ENCODE assay signal across 8 cellular contexts in the genomic region with DNA sequence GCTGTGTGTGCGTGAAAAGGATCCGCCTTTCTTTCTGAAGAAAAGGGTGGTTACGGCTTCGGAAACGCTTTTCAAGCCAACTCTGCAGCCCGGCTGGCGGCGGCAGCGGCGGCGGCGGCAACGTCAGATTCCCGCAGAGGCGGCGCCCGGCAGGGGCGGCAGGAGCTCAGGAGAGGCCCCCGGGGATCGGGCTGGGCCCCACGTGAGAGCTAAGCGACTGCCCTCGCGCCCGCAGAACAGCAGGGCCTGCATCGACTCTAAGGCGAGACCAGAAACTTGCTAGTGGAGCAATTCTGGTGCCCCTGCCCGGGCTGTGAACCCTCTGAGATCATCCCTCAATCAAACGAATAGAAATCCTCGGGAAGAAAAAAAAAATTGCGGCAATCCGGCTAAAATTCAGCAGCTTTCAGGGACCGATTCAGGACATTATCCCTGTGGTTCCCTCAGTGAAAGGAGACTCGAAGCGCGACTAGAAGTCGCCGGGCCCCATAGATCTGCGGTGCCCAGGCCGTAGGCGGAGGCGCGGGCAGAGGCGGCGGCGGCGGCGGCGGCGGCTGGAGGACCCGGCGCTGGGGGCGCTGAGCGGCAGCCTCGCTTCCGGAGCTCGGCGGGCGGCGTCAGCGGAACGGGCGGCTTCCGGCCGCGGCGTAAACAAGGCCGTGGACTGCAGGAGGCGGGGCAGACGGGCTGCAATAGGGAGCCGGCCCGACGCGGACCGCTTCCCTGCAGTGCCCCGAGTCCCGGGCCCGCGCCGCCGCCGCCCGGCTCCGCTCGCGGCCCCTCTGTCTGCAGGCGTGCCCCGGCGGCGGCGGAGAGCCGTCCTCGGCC. TPM values are rescaled to one million over a fixed set of nuclear protein-coding genes. Genes with fewer than 3 reads are reported as not detected.
DNase-seq lines count a peak whose midpoint lies in the region; ATAC-seq and TF ChIP-seq lines count a peak whose summit lies in the region.

A gene with protein sequence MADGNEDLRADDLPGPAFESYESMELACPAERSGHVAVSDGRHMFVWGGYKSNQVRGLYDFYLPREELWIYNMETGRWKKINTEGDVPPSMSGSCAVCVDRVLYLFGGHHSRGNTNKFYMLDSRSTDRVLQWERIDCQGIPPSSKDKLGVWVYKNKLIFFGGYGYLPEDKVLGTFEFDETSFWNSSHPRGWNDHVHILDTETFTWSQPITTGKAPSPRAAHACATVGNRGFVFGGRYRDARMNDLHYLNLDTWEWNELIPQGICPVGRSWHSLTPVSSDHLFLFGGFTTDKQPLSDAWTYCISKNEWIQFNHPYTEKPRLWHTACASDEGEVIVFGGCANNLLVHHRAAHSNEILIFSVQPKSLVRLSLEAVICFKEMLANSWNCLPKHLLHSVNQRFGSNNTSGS (plus strand): TSS at position 681 of the 828 bp plus-strand sequence. CDS start 316 bp downstream, outside the sequence.

- no peaks in the 10 kb centered on the region for H3K4me1 ChIP-seq in BE2C

- peak within 1 kb of the TSS; percentile 94 for H3K4me3 ChIP-seq in BE2C (ENCODE audit: low read depth, low read length)

- no peak for TF ChIP-seq CTCF in BE2C (IDR thresholded peaks at IDR 0.05; ENCODE audit: low read depth, low read length)

- H3K9me3 ChIP-seq in BE2C: no peaks in the 10 kb centered on the region

- TF ChIP-seq POLR2A in GM19099 (IDR thresholded peaks at IDR 0.05; ENCODE audit: extremely low read depth, insufficient read length, low read depth): peak; percentile 80

- no peaks in the 10 kb centered on the region for H3K27me3 ChIP-seq in BE2C

- DNase-seq in BE2C (peak; percentile 94), NCI-H460 (ENCODE audit: extremely low read depth, low read depth) (peak; percentile 86), cerebellum (ENCODE audit: low spot score) (peak; percentile 85), kidney tubule cell (ENCODE audit: low spot score) (peak; percentile 92)
- DNase-seq in activated CD4-positive, alpha-beta T cell treated with anti-CD3 and anti-CD28 coated beads for 1 hour: peak; percentile 82
- peak; percentile 70 to 71 for DNase-seq in stimulated activated CD4-positive, alpha-beta T cell treated with anti-CD3 and anti-CD28 coated beads, Interleukin-1b, Interleukin-23, amount 100 ng/mL, for 1 hour (ENCODE audit: low read depth in 2 of 2)

- peak; percentile 65 for ATAC-seq in HG03378 (IDR thresholded peaks at IDR 0.05; ENCODE audit: unreplicated experiment)

- H3K36me3 ChIP-seq in BE2C: no peaks in the 10 kb centered on the region

RNA-seq across cellular contexts. Expression of the gene that starts here (rescaled TPM):
- 20.5 TPM for polyA plus RNA-seq in BE2C (2012; ENCODE audit: insufficient read depth, insufficient read length, low read depth)
- total RNA-seq in NCI-H460 (2014; rRNA removed; shearing (Covaris generic)): 62.1 and 83.0 TPM in 2 replicates
- 52.3 and 59.6 TPM in 2 replicates for polyA plus RNA-seq in NCI-H460 (2014; cell fraction: nucleus; rRNA removed)
- total RNA-seq in cerebellum: 95.6 TPM

Comparison
In these comparisons a context has a peak if more than half of its experiments do, and no peak if none do; other contexts are left out.
1. Peak in every context shown above with its lines: DNase-seq, ATAC-seq and H3K4me3 ChIP-seq.